In genomic region chr16:11316331-11317015, GRCh38 we compare ENCODE assay signal across 1 cellular context.
TF ChIP-seq lines count a peak whose summit lies in the region.

No MANE protein-coding gene starts in this region.

TF ChIP-seq in WTC11, 78 proteins besides CTCF, POLR2A, EP300 and RAD21 (continued from another document):
- TF ChIP-seq E2F1 (CRISPR knock-in tag; IDR thresholded peaks at IDR 0.05) (no peak), ZNF317 (CRISPR knock-in tag; IDR thresholded peaks at IDR 0.05; ENCODE audit: borderline replicate concordance, low read depth) (no peak), ZNF121 (CRISPR knock-in tag; IDR thresholded peaks at IDR 0.05) (peak; percentile 68; the same call in 1 of the 2 replicates), FOXK1 (CRISPR knock-in tag; IDR thresholded peaks at IDR 0.05) (0 out of 2 replicates have a peak, but pooled peaks have one; percentile 26), TP53 (CRISPR knock-in tag; IDR thresholded peaks at IDR 0.05) (no peak), SOX15 (CRISPR knock-in tag; IDR thresholded peaks at IDR 0.05) (no peak), GABPB1 (CRISPR knock-in tag; IDR thresholded peaks at IDR 0.05) (no peak), RELA (CRISPR knock-in tag; IDR thresholded peaks at IDR 0.05; ENCODE audit: borderline replicate concordance) (no peak), ETV6 (CRISPR knock-in tag; IDR thresholded peaks at IDR 0.05) (0 out of 2 replicates have a peak, but pooled peaks have one; percentile 35), ZNF232 (CRISPR knock-in tag; IDR thresholded peaks at IDR 0.05) (no peak), PRRX2 (CRISPR knock-in tag; IDR thresholded peaks at IDR 0.05) (no peak), TEAD1 (CRISPR knock-in tag; IDR thresholded peaks at IDR 0.05) (peak; percentile 16), JUN (CRISPR knock-in tag; IDR thresholded peaks at IDR 0.05) (no peak), GTF2I (CRISPR knock-in tag; conservative IDR thresholded peaks at IDR 0.05) (no peak), HMGA2 (CRISPR knock-in tag; IDR thresholded peaks at IDR 0.05) (no peak), ZNF219 (CRISPR knock-in tag; IDR thresholded peaks at IDR 0.05; ENCODE audit: borderline replicate concordance) (no peak), ATF1 (CRISPR knock-in tag; IDR thresholded peaks at IDR 0.05) (no peak), NR1H2 (CRISPR knock-in tag; IDR thresholded peaks at IDR 0.05) (no peak), CREM (CRISPR knock-in tag; IDR thresholded peaks at IDR 0.05) (no peak), MLX (CRISPR knock-in tag; IDR thresholded peaks at IDR 0.05) (no peak)
- TF ChIP-seq, protein P1, sequence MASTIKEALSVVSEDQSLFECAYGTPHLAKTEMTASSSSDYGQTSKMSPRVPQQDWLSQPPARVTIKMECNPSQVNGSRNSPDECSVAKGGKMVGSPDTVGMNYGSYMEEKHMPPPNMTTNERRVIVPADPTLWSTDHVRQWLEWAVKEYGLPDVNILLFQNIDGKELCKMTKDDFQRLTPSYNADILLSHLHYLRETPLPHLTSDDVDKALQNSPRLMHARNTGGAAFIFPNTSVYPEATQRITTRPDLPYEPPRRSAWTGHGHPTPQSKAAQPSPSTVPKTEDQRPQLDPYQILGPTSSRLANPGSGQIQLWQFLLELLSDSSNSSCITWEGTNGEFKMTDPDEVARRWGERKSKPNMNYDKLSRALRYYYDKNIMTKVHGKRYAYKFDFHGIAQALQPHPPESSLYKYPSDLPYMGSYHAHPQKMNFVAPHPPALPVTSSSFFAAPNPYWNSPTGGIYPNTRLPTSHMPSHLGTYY (CRISPR knock-in tag; IDR thresholded peaks at IDR 0.05) = no peak
- TF ChIP-seq, protein P2, sequence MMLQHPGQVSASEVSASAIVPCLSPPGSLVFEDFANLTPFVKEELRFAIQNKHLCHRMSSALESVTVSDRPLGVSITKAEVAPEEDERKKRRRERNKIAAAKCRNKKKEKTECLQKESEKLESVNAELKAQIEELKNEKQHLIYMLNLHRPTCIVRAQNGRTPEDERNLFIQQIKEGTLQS (CRISPR knock-in tag; conservative IDR thresholded peaks at IDR 0.05) = no peak
